In the genomic region with DNA sequence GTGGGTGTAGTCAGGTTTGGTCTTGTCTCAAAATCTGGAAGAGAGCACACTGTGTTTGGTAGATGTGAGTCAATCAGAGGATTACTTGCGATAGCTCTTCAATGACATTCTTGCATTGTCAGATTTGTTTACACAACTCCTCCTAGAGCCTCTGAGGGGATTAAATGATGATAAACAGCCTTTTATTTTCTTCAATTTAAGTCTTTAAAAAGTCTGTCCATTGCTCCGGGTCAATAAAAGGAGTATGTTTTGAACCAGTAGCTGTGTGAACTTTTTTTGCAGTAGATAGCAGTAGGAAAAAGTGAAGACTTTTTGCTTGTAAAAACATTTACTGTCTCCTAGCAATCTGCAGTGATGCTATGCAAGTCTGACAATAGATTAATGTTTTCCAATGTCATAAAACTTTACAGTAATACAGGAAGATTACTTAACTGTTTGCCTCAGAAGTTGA, we compare ENCODE assay signal across 16 cellular contexts. TPM values are rescaled to one million over a fixed set of nuclear protein-coding genes. Genes with fewer than 3 reads are reported as not detected.
DNase-seq lines count a peak whose midpoint lies in the region; ATAC-seq and TF ChIP-seq lines count a peak whose summit lies in the region.
"Had no signal": no experiment of that assay in that cellular context is flagged by ENCODE, and none has a peak within 500 bp of the region (broad histone marks: within the 10 kb centered on the region; RNA-seq: fewer than 3 reads in every experiment).

No MANE protein-coding gene starts in this region.

- H3K27ac ChIP-seq in GM23338 (ENCODE audit: low read depth) (no peak overlapping the region), PC-3 (ENCODE audit: low read length) (no peak overlapping the region), epithelial cell of prostate (peak overlapping the region; percentile 56), neuronal stem cell (replicated peaks; ENCODE audit: low read length) (no peak overlapping the region)
- H3K27ac ChIP-seq: prostate gland had no signal

- ATAC-seq in GM23338 (peak; percentile 46; the same call in 2 of the 3 replicates), PC-3 (no peak), GM19023 (IDR thresholded peaks at IDR 0.05; ENCODE audit: unreplicated experiment) (no peak), HG02870 (IDR thresholded peaks at IDR 0.05; ENCODE audit: unreplicated experiment) (no peak)
- ATAC-seq: activated naive CD4-positive, alpha-beta T cell treated with anti-CD3 and anti-CD28 coated beads, Interleukin-2, amount 50 U/mL, for 72 hours had no signal

- H3K4me3 ChIP-seq in GM23338, result no peak overlapping the region
- H3K4me3 ChIP-seq in PC-3 (ENCODE audit: low read length), result no peak overlapping the region
- no peak overlapping the region for H3K4me3 ChIP-seq in neuronal stem cell (ENCODE audit: low read length in 2 of 2)
- H3K4me3 ChIP-seq: prostate gland had no signal

- peak; percentile 25 for DNase-seq in GM23338 (ENCODE audit: low spot score)
- DNase-seq in PC-3, result peak; percentile 24
- peak; percentile 41 for DNase-seq in epithelial cell of prostate (ENCODE audit: low read depth, low spot score)
- peak; percentile 1 for DNase-seq in neuronal stem cell (ENCODE audit: low spot score)
- no peak for DNase-seq in putamen (ENCODE audit: low spot score)
- DNase-seq in OCI-M2 (lab: John Stamatoyannopoulos, UW; ENCODE audit: unreplicated experiment), result no peak
- DNase-seq: activated CD4-positive, alpha-beta T cell treated with anti-CD3 and anti-CD28 coated beads for 48 hours; CD4-positive, CD25-positive, alpha-beta regulatory T cell; central memory CD4-positive, alpha-beta T cell; MM.1S; NK-92 treated with Interleukin-12 subunit alpha and Interleukin-12 subunit beta, amount 100 ng/mL, for 24 hours; Right ventricle myocardium superior had no signal

- H3K4ac ChIP-seq in neuronal stem cell (ENCODE audit: low read length), result no peak overlapping the region

- TF ChIP-seq CTCF in GM23338 (conservative IDR thresholded peaks at IDR 0.05; ENCODE audit: low read depth in 2 of 2) (no peak), PC-3 (conservative IDR thresholded peaks at IDR 0.05; ENCODE audit: low read depth, low read length) (no peak)

- H3F3A ChIP-seq in GM23338 (replicated peaks; ENCODE audit: low read depth), result no peaks in the 10 kb centered on the region
- H3F3A ChIP-seq in PC-3 (ENCODE audit: low read length, unreplicated experiment), result no peaks in the 10 kb centered on the region

- H2BK12ac ChIP-seq in neuronal stem cell (ENCODE audit: low read length), result no peak overlapping the region

- no peak overlapping the region for H3K4me3 Mint-ChIP-seq in GM23338
- H3K4me3 Mint-ChIP-seq: CD4-positive, CD25-positive, alpha-beta regulatory T cell had no signal

- no peaks in the 10 kb centered on the region for H3K79me1 ChIP-seq in neuronal stem cell (ENCODE audit: low read depth, low read length)

- H3K9me3 ChIP-seq in PC-3 (ENCODE audit: low read length) (no peaks in the 10 kb centered on the region), neuronal stem cell (replicated peaks in 1 of 2; ENCODE audit: control insufficient read depth in 2 of 2, insufficient read depth in 1 of 2, low read depth in 1 of 2, low read length in 2 of 2) (no peaks in the 10 kb centered on the region)
- H3K9me3 ChIP-seq: prostate gland had no signal

- POLR2A ChIA-PET in PC-3 (lab: Charles Lee; ENCODE audit: unreplicated experiment), result no interaction called here

- H3K79me2 ChIP-seq in GM23338 (replicated peaks; ENCODE audit: insufficient read depth) (no peaks in the 10 kb centered on the region), PC-3 (ENCODE audit: low read length) (no peaks in the 10 kb centered on the region)

- H4K91ac ChIP-seq in neuronal stem cell (ENCODE audit: low read depth, low read length, poor library complexity), result no peak overlapping the region

- H4K8ac ChIP-seq in neuronal stem cell (ENCODE audit: low read depth, low read length), result no peak overlapping the region

- CTCF ChIA-PET in PC-3 (lab: Charles Lee), result no interaction called here

- no peak overlapping the region for H3K23ac ChIP-seq in neuronal stem cell (ENCODE audit: low read depth, low read length, poor library complexity)

- H3K27me3 ChIP-seq in GM23338 (ENCODE audit: insufficient read depth) (no peaks in the 10 kb centered on the region), PC-3 (ENCODE audit: low read length) (no peaks in the 10 kb centered on the region), neuronal stem cell (ENCODE audit: control insufficient read depth in 3 of 3, insufficient read depth in 3 of 3, low read depth in 1 of 3, low read length in 3 of 3) (no peaks in the 10 kb centered on the region)

- H3K4me1 Mint-ChIP-seq in GM23338, result peaks cover 20% of the 10 kb centered on the region
- H3K4me1 Mint-ChIP-seq: CD4-positive, CD25-positive, alpha-beta regulatory T cell had no signal

- H3K18ac ChIP-seq in neuronal stem cell (ENCODE audit: low read length), result no peak overlapping the region

- H3K36me3 ChIP-seq in GM23338 (ENCODE audit: insufficient read depth), result no peaks in the 10 kb centered on the region
- no peaks in the 10 kb centered on the region for H3K36me3 ChIP-seq in PC-3 (ENCODE audit: low read depth, low read length)
- H3K36me3 ChIP-seq in neuronal stem cell (replicated peaks in 1 of 2; ENCODE audit: control insufficient read depth in 2 of 2, insufficient read depth in 2 of 2, low read length in 2 of 2), result no peaks in the 10 kb centered on the region
- H3K36me3 ChIP-seq: prostate gland had no signal

- no peak overlapping the region for H2BK120ac ChIP-seq in neuronal stem cell (ENCODE audit: low read depth, low read length)

- H3K9me3 Mint-ChIP-seq in GM23338, result no peaks in the 10 kb centered on the region
- H3K9me3 Mint-ChIP-seq: activated naive CD4-positive, alpha-beta T cell treated with anti-CD3 and anti-CD28 coated beads, Interleukin-2, amount 50 U/mL, for 72 hours had no signal

- H3K27ac Mint-ChIP-seq in GM23338, result peak overlapping the region; percentile 3; the same call in 1 of the 2 replicates
- H3K27ac Mint-ChIP-seq: activated naive CD4-positive, alpha-beta T cell treated with anti-CD3 and anti-CD28 coated beads, Interleukin-2, amount 50 U/mL, for 72 hours; CD4-positive, CD25-positive, alpha-beta regulatory T cell had no signal

- H3K9me2 ChIP-seq in GM23338 (ENCODE audit: insufficient read depth) (no peaks in the 10 kb centered on the region), PC-3 (replicated peaks; ENCODE audit: low read length) (no peaks in the 10 kb centered on the region)

- H2BK5ac ChIP-seq in neuronal stem cell (ENCODE audit: low read length), result no peak overlapping the region

- H2BK15ac ChIP-seq in neuronal stem cell (ENCODE audit: low read length), result no peak overlapping the region

- H3K14ac ChIP-seq in neuronal stem cell (ENCODE audit: low read length), result no peak overlapping the region

- H3K4me2 ChIP-seq in GM23338 (peak overlapping the region; percentile 15; the same call in 1 of the 2 replicates), PC-3 (ENCODE audit: low read length) (no peak overlapping the region), neuronal stem cell (ENCODE audit: insufficient read depth, low read length, poor library complexity, severe bottlenecking) (no peak overlapping the region)

- no peaks in the 10 kb centered on the region for H3K27me3 Mint-ChIP-seq in GM23338 (ENCODE audit: insufficient read depth, low read depth, poor library complexity)
- H3K27me3 Mint-ChIP-seq: CD4-positive, CD25-positive, alpha-beta regulatory T cell had no signal

- H3K9ac ChIP-seq in PC-3 (ENCODE audit: low read length) (no peak overlapping the region), neuronal stem cell (ENCODE audit: low read depth, low read length, poor library complexity) (no peak overlapping the region)

- no TSS peak for BruUV-seq in PC-3 (replicated peaks; lab: Mats Ljungman, UMichigan)

- no CpG with 5 or more reads among the region's 2 CpGs for WGBS in neuronal stem cell (ENCODE audit: extremely low coverage in 2 of 2, insufficient read length in 2 of 2, insufficient replicate concordance in 1 of 2), 2 donors

- no peak overlapping the region for H2AK5ac ChIP-seq in neuronal stem cell (ENCODE audit: low read depth, low read length)

- no peaks in the 10 kb centered on the region for H3K36me3 Mint-ChIP-seq in GM23338 (ENCODE audit: low read depth)
- H3K36me3 Mint-ChIP-seq: activated naive CD4-positive, alpha-beta T cell treated with anti-CD3 and anti-CD28 coated beads, Interleukin-2, amount 50 U/mL, for 72 hours; CD4-positive, CD25-positive, alpha-beta regulatory T cell had no signal

- H4K20me1 ChIP-seq in GM23338 (replicated peaks; ENCODE audit: insufficient read depth) (no peaks in the 10 kb centered on the region), PC-3 (ENCODE audit: low read length) (no peaks in the 10 kb centered on the region)

- H3K4me1 ChIP-seq in GM23338 (ENCODE audit: insufficient read depth) (peaks cover 31% of the 10 kb centered on the region), PC-3 (ENCODE audit: insufficient read depth, low read length) (peaks cover 8% of the 10 kb centered on the region), neuronal stem cell (ENCODE audit: control insufficient read depth in 2 of 2, insufficient read depth in 1 of 2, low read depth in 1 of 2, low read length in 2 of 2) (peaks cover 0 to 2% of the 10 kb centered on the region in 2 donors)
- H3K4me1 ChIP-seq: prostate gland had no signal

- intact Hi-C loops in PC-3 (cut with micrococcal nuclease), result no loop called here

- H2AFZ ChIP-seq in GM23338 (0 out of 2 replicates have a peak overlapping the region, but pooled peaks have one; percentile 15), PC-3 (ENCODE audit: low read length) (no peak overlapping the region), neuronal stem cell (ENCODE audit: low read length) (no peak overlapping the region)

TF ChIP-seq in GM23338, 12 proteins besides CTCF, POLR2A, EP300 and RAD21:
- TF ChIP-seq, protein P1, sequence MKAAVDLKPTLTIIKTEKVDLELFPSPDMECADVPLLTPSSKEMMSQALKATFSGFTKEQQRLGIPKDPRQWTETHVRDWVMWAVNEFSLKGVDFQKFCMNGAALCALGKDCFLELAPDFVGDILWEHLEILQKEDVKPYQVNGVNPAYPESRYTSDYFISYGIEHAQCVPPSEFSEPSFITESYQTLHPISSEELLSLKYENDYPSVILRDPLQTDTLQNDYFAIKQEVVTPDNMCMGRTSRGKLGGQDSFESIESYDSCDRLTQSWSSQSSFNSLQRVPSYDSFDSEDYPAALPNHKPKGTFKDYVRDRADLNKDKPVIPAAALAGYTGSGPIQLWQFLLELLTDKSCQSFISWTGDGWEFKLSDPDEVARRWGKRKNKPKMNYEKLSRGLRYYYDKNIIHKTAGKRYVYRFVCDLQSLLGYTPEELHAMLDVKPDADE (IDR thresholded peaks at IDR 0.05), result no peak
- TF ChIP-seq ZNF331 (CRISPR knock-in tag; IDR thresholded peaks at IDR 0.05; ENCODE audit: low read depth), result no peak

RNA-seq across cellular contexts. Expression of a gene that starts 49.9 kb away (rescaled TPM):
- 587 and 609 TPM in 2 replicates for total RNA-seq in GM23338 (2014; rRNA removed; shearing (Covaris generic))
- polyA plus RNA-seq in GM23338 (2016; fragmentation: Nextera tagmentation; extraction: Ambion mirVana), result 262 and 279 TPM in 2 replicates
- total RNA-seq in PC-3 (2014; rRNA removed), result 14.0 and 15.2 TPM in 2 replicates
- polyA plus RNA-seq in neuronal stem cell (2013, experiment 1 of 2), result 228 TPM
- 231 TPM for polyA plus RNA-seq in neuronal stem cell (2013, experiment 2 of 2)
- total RNA-seq: CD4-positive, CD25-positive, alpha-beta regulatory T cell had no signal
- polyA plus RNA-seq: CD4-positive, CD25-positive, alpha-beta regulatory T cell had no signal

Comparison
In these comparisons a context has a peak if more than half of its experiments do, and no peak if none do; other contexts are left out.
1. DNase-seq: peak in GM23338 (single experiment), PC-3 (single experiment), epithelial cell of prostate (single experiment) and neuronal stem cell (single experiment); none in putamen (single experiment) and OCI-M2 (single experiment).
2. RNA of a gene that starts 49.9 kb away (total RNA-seq): 587 to 609 TPM in GM23338; 14.0 to 15.2 TPM in PC-3; every median in the first group is over 10 times any median in the second.